In the genomic region with DNA sequence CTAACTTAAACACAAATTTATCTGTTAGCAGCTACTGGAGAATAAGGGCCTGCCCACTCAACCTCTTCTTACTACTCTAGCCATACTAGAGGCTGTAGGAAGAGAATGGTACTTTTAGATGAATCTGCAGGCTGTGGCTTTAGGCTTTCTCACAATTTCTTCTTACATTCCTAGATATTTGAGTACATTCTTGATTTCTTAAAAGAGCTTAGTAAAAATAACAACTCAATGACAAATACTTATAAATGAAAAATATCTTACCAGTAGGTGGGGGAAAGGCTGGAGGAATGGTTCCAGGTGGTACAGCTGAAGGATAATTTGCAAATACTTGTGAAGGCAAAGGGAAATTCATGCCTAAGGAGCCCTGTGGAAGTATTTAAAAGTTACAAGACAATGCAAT, we compare ENCODE assay signal across 28 cellular contexts.
DNase-seq lines count a peak whose midpoint lies in the region; ATAC-seq and TF ChIP-seq lines count a peak whose summit lies in the region.
"Had no signal": no experiment of that assay in that cellular context is flagged by ENCODE, and none has a peak within 500 bp of the region (broad histone marks: within the 10 kb centered on the region; RNA-seq: fewer than 3 reads in every experiment).

No MANE protein-coding gene starts in this region.

- H3K9me3 Mint-ChIP-seq in immature natural killer cell (no peaks in the 10 kb centered on the region), nephron progenitor cell (no peaks in the 10 kb centered on the region)
- H3K9me3 Mint-ChIP-seq: activated naive CD4-positive, alpha-beta T cell treated with anti-CD3 and anti-CD28 coated beads for 36 hours; CD4-positive, alpha-beta T cell; memory B cell; naive thymus-derived CD4-positive, alpha-beta T cell; stimulated activated naive B cell treated with anti-CD40 and anti-IgM and Interleukin-4, amounts not matched to agents 10 μg/mL and 1 μg/mL and 100 μg/mL, for 72 hours had no signal

- H3K27me3 ChIP-seq in ACC112 (ENCODE audit: insufficient read depth, low read length), result no peaks in the 10 kb centered on the region
- H3K27me3 ChIP-seq: heart left ventricle had no signal

- H2AFZ ChIP-seq in ACC112 (ENCODE audit: low read length, unreplicated experiment), result no peak overlapping the region

- H3K79me2 ChIP-seq in ACC112 (ENCODE audit: control insufficient read depth, insufficient read depth, low read length, unreplicated experiment), result no peaks in the 10 kb centered on the region

- H3K36me3 Mint-ChIP-seq in immature natural killer cell, result peaks cover 16 to 31% (median 26%) of the 10 kb centered on the region in 3 donors
- peaks cover 60% of the 10 kb centered on the region for H3K36me3 Mint-ChIP-seq in nephron progenitor cell (ENCODE audit: low read depth)

- peaks cover 37% of the 10 kb centered on the region for H3K4me1 ChIP-seq in ACC112 (ENCODE audit: control insufficient read depth, insufficient read depth, low read length, unreplicated experiment)

- TF ChIP-seq CTCF in nephron progenitor cell (IDR thresholded peaks at IDR 0.05), result no peak

- H3K4me3 ChIP-seq in ACC112 (ENCODE audit: low read depth, low read length), result no peak overlapping the region
- H3K4me3 ChIP-seq: heart left ventricle, smooth muscle cell, thoracic aorta had no signal

- peaks cover 6% of the 10 kb centered on the region; the same call in 1 of the 2 replicates for H3K36me3 ChIP-seq in ACC112 (ENCODE audit: insufficient read depth, low read length)

- H3K27ac Mint-ChIP-seq in immature natural killer cell, result peak overlapping the region in 4 of 6 donors; percentile 8 to 49 (median 33)
- no peak overlapping the region for H3K27ac Mint-ChIP-seq in nephron progenitor cell
- H3K27ac Mint-ChIP-seq: activated CD4-positive, alpha-beta T cell treated with anti-CD3 and anti-CD28 coated beads for 36 hours; activated naive CD4-positive, alpha-beta T cell treated with anti-CD3 and anti-CD28 coated beads for 36 hours; CD4-positive, alpha-beta T cell; stimulated activated naive B cell treated with anti-CD40 and anti-IgM and Interleukin-4, amounts not matched to agents 10 μg/mL and 1 μg/mL and 100 μg/mL, for 72 hours had no signal

- ATAC-seq in GM18868 (IDR thresholded peaks at IDR 0.05; ENCODE audit: unreplicated experiment) (no peak), HG03571 (IDR thresholded peaks at IDR 0.05; ENCODE audit: unreplicated experiment) (no peak), GM19463 (IDR thresholded peaks at IDR 0.05; ENCODE audit: unreplicated experiment) (no peak)
- ATAC-seq: activated CD4-positive, alpha-beta T cell treated with anti-CD3 and anti-CD28 coated beads for 36 hours; heart left ventricle; naive thymus-derived CD4-positive, alpha-beta T cell; stimulated activated naive B cell treated with anti-CD40 and anti-IgM and Interleukin-4, amounts not matched to agents 10 μg/mL and 1 μg/mL and 100 μg/mL, for 72 hours had no signal

- DNase-seq in GM04503 (ENCODE audit: low read depth) (peak; percentile 15), amniotic epithelial cell (ENCODE audit: low read depth) (peak; percentile 27), immature natural killer cell (no peak), nephron progenitor cell (no peak)
- DNase-seq: activated CD4-positive, alpha-beta T cell treated with anti-CD3 and anti-CD28 coated beads for 36 hours; activated naive CD4-positive, alpha-beta T cell treated with anti-CD3 and anti-CD28 coated beads for 36 hours; activated T-cell treated with anti-CD3 and anti-CD28 coated beads, Interleukin-2, amount 50 U/mL, for 48 hours; aorta; CD4-positive, alpha-beta T cell; GDM1; heart left ventricle; Kasumi-1; left cardiac atrium; naive thymus-derived CD4-positive, alpha-beta T cell; NCI-H1048; NCI-H187 treated with DMSO at 0.1 percent for 48 hours; NCI-H526; occipital lobe; SHP77 treated with DMSO at 0.1 percent for 48 hours; stimulated activated CD4-positive, alpha-beta T cell treated with anti-CD3 and anti-CD28 coated beads, Interleukin-4, amount 100 ng/mL, for 1 hour; stimulated activated naive B cell treated with anti-CD40 and anti-IgM and Interleukin-4, amounts not matched to agents 10 μg/mL and 1 μg/mL and 100 μg/mL, for 72 hours had no signal

- no peaks in the 10 kb centered on the region for H3K4me1 Mint-ChIP-seq in immature natural killer cell
- H3K4me1 Mint-ChIP-seq in nephron progenitor cell, result no peaks in the 10 kb centered on the region
- H3K4me1 Mint-ChIP-seq: memory B cell had no signal

- H3K27me3 Mint-ChIP-seq in immature natural killer cell (ENCODE audit: low read depth in 3 of 3), result peaks cover 0 to 2% (median 0%) of the 10 kb centered on the region in 3 donors
- H3K27me3 Mint-ChIP-seq in nephron progenitor cell (ENCODE audit: low read depth, poor library complexity), result no peaks in the 10 kb centered on the region
- H3K27me3 Mint-ChIP-seq: activated CD4-positive, alpha-beta T cell treated with anti-CD3 and anti-CD28 coated beads for 36 hours; CD4-positive, alpha-beta T cell; memory B cell; naive thymus-derived CD4-positive, alpha-beta T cell; stimulated activated naive B cell treated with anti-CD40 and anti-IgM and Interleukin-4, amounts not matched to agents 10 μg/mL and 1 μg/mL and 100 μg/mL, for 72 hours had no signal

- no peak overlapping the region for H3K4me3 Mint-ChIP-seq in immature natural killer cell
- no peak overlapping the region for H3K4me3 Mint-ChIP-seq in nephron progenitor cell
- H3K4me3 Mint-ChIP-seq: activated CD4-positive, alpha-beta T cell treated with anti-CD3 and anti-CD28 coated beads for 36 hours; activated naive CD4-positive, alpha-beta T cell treated with anti-CD3 and anti-CD28 coated beads for 36 hours; CD4-positive, alpha-beta T cell; memory B cell; naive thymus-derived CD4-positive, alpha-beta T cell; stimulated activated naive B cell treated with anti-CD40 and anti-IgM and Interleukin-4, amounts not matched to agents 10 μg/mL and 1 μg/mL and 100 μg/mL, for 72 hours had no signal

- peak overlapping the region; percentile 77 for H3K27ac ChIP-seq in ACC112 (ENCODE audit: low read depth, low read length)
- H3K27ac ChIP-seq: heart left ventricle, thoracic aorta had no signal

Comparison
In these comparisons a context has a peak if more than half of its experiments do, and no peak if none do; other contexts are left out.
1. DNase-seq: peak in GM04503 (single experiment) and amniotic epithelial cell (single experiment); none in immature natural killer cell (0 of 3) and nephron progenitor cell (single experiment).